ENCODE assay signal across 12 cellular contexts in genomic region chr2:85712261-85712660, GRCh38. TPM values are rescaled to one million over a fixed set of nuclear protein-coding genes. Genes with fewer than 3 reads are reported as not detected.
DNase-seq lines count a peak whose midpoint lies in the region; ATAC-seq and TF ChIP-seq lines count a peak whose summit lies in the region.
"Had no signal": no experiment of that assay in that cellular context is flagged by ENCODE, and none has a peak within 500 bp of the region (broad histone marks: within the 10 kb centered on the region; RNA-seq: fewer than 3 reads in every experiment).

No MANE protein-coding gene starts in this region.

- H3K4me1 Mint-ChIP-seq in central memory CD8-positive, alpha-beta T cell: peaks cover 6% of the 10 kb centered on the region
- H3K4me1 Mint-ChIP-seq in CD4-positive, alpha-beta memory T cell: peaks cover under 1 to 7% (median 6%) of the 10 kb centered on the region in 4 donors
- H3K4me1 Mint-ChIP-seq in activated naive CD8-positive, alpha-beta T cell treated with anti-CD3 and anti-CD28 coated beads for 36 hours: peaks cover 1% of the 10 kb centered on the region

- TF ChIP-seq CTCF in tibial artery (IDR thresholded peaks at IDR 0.05): no peak

- H3K4me1 ChIP-seq in tibial artery: peaks cover 0 to 35% (median 11%) of the 10 kb centered on the region in 4 donors
- peaks cover 9% of the 10 kb centered on the region for H3K4me1 ChIP-seq in CD4-positive, alpha-beta memory T cell (ENCODE audit: insufficient read depth, low read length)

- POLR2A ChIA-PET in CD4-positive, alpha-beta memory T cell (lab: Charles Lee; ENCODE audit: partially characterized antibody): no interaction called here

- H3K9me3 Mint-ChIP-seq in central memory CD8-positive, alpha-beta T cell: no peaks in the 10 kb centered on the region
- H3K9me3 Mint-ChIP-seq in CD4-positive, alpha-beta memory T cell: no peaks in the 10 kb centered on the region
- no peaks in the 10 kb centered on the region for H3K9me3 Mint-ChIP-seq in activated naive CD8-positive, alpha-beta T cell treated with anti-CD3 and anti-CD28 coated beads for 36 hours

- H3K4me3 ChIP-seq in tibial artery: no peak overlapping the region
- H3K4me3 ChIP-seq in CD4-positive, alpha-beta memory T cell (ENCODE audit: low read length in 2 of 2): no peak overlapping the region

- H3K27ac Mint-ChIP-seq in central memory CD8-positive, alpha-beta T cell (ENCODE audit: low read depth): peak overlapping the region; percentile 29
- H3K27ac Mint-ChIP-seq in CD4-positive, alpha-beta memory T cell: no peak overlapping the region
- H3K27ac Mint-ChIP-seq in activated naive CD8-positive, alpha-beta T cell treated with anti-CD3 and anti-CD28 coated beads for 36 hours: no peak overlapping the region

- peak overlapping the region; percentile 44 to 49 for H3K27ac ChIP-seq in tibial artery
- H3K27ac ChIP-seq in CD4-positive, alpha-beta memory T cell (ENCODE audit: low read depth, low read length): no peak overlapping the region

- H3K9me3 ChIP-seq in tibial artery: no peaks in the 10 kb centered on the region
- no peaks in the 10 kb centered on the region for H3K9me3 ChIP-seq in CD4-positive, alpha-beta memory T cell (ENCODE audit: control insufficient read depth in 1 of 2, low read length in 2 of 2)

- no peak overlapping the region for H3K4me3 Mint-ChIP-seq in central memory CD8-positive, alpha-beta T cell
- H3K4me3 Mint-ChIP-seq in CD4-positive, alpha-beta memory T cell: no peak overlapping the region
- no peak overlapping the region for H3K4me3 Mint-ChIP-seq in activated naive CD8-positive, alpha-beta T cell treated with anti-CD3 and anti-CD28 coated beads for 36 hours

- intact Hi-C loops in tibial artery (cut with DNase I; ENCODE audit: low total_unique reads): no loop called here
- intact Hi-C loops in CD4-positive, alpha-beta memory T cell (cut with micrococcal nuclease): no loop called here

- CTCF ChIA-PET in CD4-positive, alpha-beta memory T cell (lab: Charles Lee; ENCODE audit: partially characterized antibody): interaction anchor here (0.7 to 1.5 kb wide), 2 partner anchors 33 to 75 kb away, joined by 3 read pairs; no protein-coding TSS in a partner anchor

- ATAC-seq in central memory CD8-positive, alpha-beta T cell (replicated peaks; ENCODE audit: extremely low read depth, poor library complexity, severe bottlenecking): no peak

- peak; percentile 48 to 69 for DNase-seq in NOMO-1 (lab: John Stamatoyannopoulos, UW; ENCODE audit: unreplicated experiment in 2 of 2)
- no peak for DNase-seq in central memory CD8-positive, alpha-beta T cell (ENCODE audit: low spot score in 2 of 2)
- peak; percentile 71 for DNase-seq in medulla oblongata (ENCODE audit: extremely low spot score)
- peak; percentile 48 to 72 for DNase-seq in tibial artery
- no peak for DNase-seq in glomerular visceral epithelial cell (ENCODE audit: extremely low spot score)
- DNase-seq in CD4-positive, alpha-beta memory T cell: no peak
- DNase-seq in activated naive CD8-positive, alpha-beta T cell treated with anti-CD3 and anti-CD28 coated beads for 36 hours: no peak
- DNase-seq: MM.1S, RPMI8226, T1000 had no signal

- H3K36me3 Mint-ChIP-seq in central memory CD8-positive, alpha-beta T cell (ENCODE audit: insufficient read depth): peaks cover 3% of the 10 kb centered on the region
- no peaks in the 10 kb centered on the region for H3K36me3 Mint-ChIP-seq in CD4-positive, alpha-beta memory T cell
- no peaks in the 10 kb centered on the region for H3K36me3 Mint-ChIP-seq in activated naive CD8-positive, alpha-beta T cell treated with anti-CD3 and anti-CD28 coated beads for 36 hours

- H3K27me3 ChIP-seq in tibial artery: no peaks in the 10 kb centered on the region
- peaks cover 3% of the 10 kb centered on the region for H3K27me3 ChIP-seq in CD4-positive, alpha-beta memory T cell (ENCODE audit: insufficient read depth, low read length)

- H3K27me3 Mint-ChIP-seq in central memory CD8-positive, alpha-beta T cell: peaks cover 7% of the 10 kb centered on the region
- peaks cover 0 to 4% of the 10 kb centered on the region in 2 donors for H3K27me3 Mint-ChIP-seq in CD4-positive, alpha-beta memory T cell
- H3K27me3 Mint-ChIP-seq in activated naive CD8-positive, alpha-beta T cell treated with anti-CD3 and anti-CD28 coated beads for 36 hours: peaks cover 15% of the 10 kb centered on the region

- H3K36me3 ChIP-seq in tibial artery: no peaks in the 10 kb centered on the region
- no peaks in the 10 kb centered on the region for H3K36me3 ChIP-seq in CD4-positive, alpha-beta memory T cell (ENCODE audit: insufficient read depth, low read length)

RNA-seq across cellular contexts. Expression of gene GNLY, which starts 18.1 kb away (rescaled TPM):
- 10 to 100 TPM; 17.2 to 20.0 TPM for total RNA-seq in CD4-positive, alpha-beta memory T cell
- 10 to 100 TPM; 22.3 to 32.2 TPM for polyA plus RNA-seq in CD4-positive, alpha-beta memory T cell
- total RNA-seq in activated naive CD8-positive, alpha-beta T cell treated with anti-CD3 and anti-CD28 coated beads for 36 hours: 1 to 10 TPM; 1.5 to 2.1 TPM
- total RNA-seq: NCI-H460 had no signal

RNA-seq across cellular contexts. Expression of gene ATOH8, which starts 41.5 kb away (rescaled TPM):
- not detected for total RNA-seq in CD4-positive, alpha-beta memory T cell
- not detected for polyA plus RNA-seq in CD4-positive, alpha-beta memory T cell
- not detected for total RNA-seq in activated naive CD8-positive, alpha-beta T cell treated with anti-CD3 and anti-CD28 coated beads for 36 hours
- total RNA-seq: activated CD8-positive, alpha-beta memory T cell treated with anti-CD3 and anti-CD28 coated beads for 36 hours had no signal

RNA-seq across cellular contexts. Expression of gene SFTPB, which starts 44.3 kb away (rescaled TPM):
- total RNA-seq in CD4-positive, alpha-beta memory T cell: not detected
- polyA plus RNA-seq in CD4-positive, alpha-beta memory T cell: not detected
- not detected for total RNA-seq in activated naive CD8-positive, alpha-beta T cell treated with anti-CD3 and anti-CD28 coated beads for 36 hours
- total RNA-seq: activated CD8-positive, alpha-beta memory T cell treated with anti-CD3 and anti-CD28 coated beads for 36 hours; NCI-H460 had no signal

Comparison
In these comparisons a context has a peak if more than half of its experiments do, and no peak if none do; other contexts are left out.
1. DNase-seq: peak in NOMO-1 (2 of 2), medulla oblongata (single experiment) and tibial artery (2 of 2); none in central memory CD8-positive, alpha-beta T cell (0 of 2), glomerular visceral epithelial cell (single experiment), CD4-positive, alpha-beta memory T cell (0 of 5) and activated naive CD8-positive, alpha-beta T cell treated with anti-CD3 and anti-CD28 coated beads for 36 hours (single experiment).
2. RNA of gene GNLY, which starts 18.1 kb away (total RNA-seq): 17.2 to 20.0 TPM in CD4-positive, alpha-beta memory T cell; 1.5 to 2.1 TPM in activated naive CD8-positive, alpha-beta T cell treated with anti-CD3 and anti-CD28 coated beads for 36 hours; every median in the first group is over 4 times any median in the second.